ENCODE assay signal across 1 cellular context in genomic region chr19:17972230-17972629, GRCh38.
TF ChIP-seq lines count a peak whose summit lies in the region.

No MANE protein-coding gene starts in this region.

TF ChIP-seq in GM12878, 131 proteins besides CTCF, POLR2A, EP300 and RAD21:
- TF ChIP-seq PAX5 (IDR thresholded peaks at IDR 0.05; ENCODE audit: borderline replicate concordance, low read depth, low read length) (peak; percentile 18; the same call in 1 of the 2 replicates), NR2F1 (conservative IDR thresholded peaks at IDR 0.05) (no peak)
